ENCODE assay signal across 8 cellular contexts in genomic region chr14:95496111-95496681, GRCh38. TPM values are rescaled to one million over a fixed set of nuclear protein-coding genes. Genes with fewer than 3 reads are reported as not detected.
DNase-seq lines count a peak whose midpoint lies in the region; ATAC-seq and TF ChIP-seq lines count a peak whose summit lies in the region.

No MANE protein-coding gene starts in this region.

- peaks cover 18% of the 10 kb centered on the region for H3K36me3 Mint-ChIP-seq in activated naive CD8-positive, alpha-beta T cell
- H3K36me3 Mint-ChIP-seq in natural killer cell treated with Interleukin-12 subunit alpha and Interleukin-12 subunit beta and Interleukin-15 and Interleukin-18, amount 100 ng/mL, for 72 hours, result peaks cover 15% of the 10 kb centered on the region
- H3K36me3 Mint-ChIP-seq in type B pancreatic cell, result no peaks in the 10 kb centered on the region

- H3K27me3 Mint-ChIP-seq in activated naive CD8-positive, alpha-beta T cell, result no peaks in the 10 kb centered on the region
- no peaks in the 10 kb centered on the region for H3K27me3 Mint-ChIP-seq in natural killer cell treated with Interleukin-12 subunit alpha and Interleukin-12 subunit beta and Interleukin-15 and Interleukin-18, amount 100 ng/mL, for 72 hours
- peaks cover 12% of the 10 kb centered on the region for H3K27me3 Mint-ChIP-seq in type B pancreatic cell

- peaks cover 48% of the 10 kb centered on the region for H3K4me1 Mint-ChIP-seq in activated naive CD8-positive, alpha-beta T cell (ENCODE audit: low read depth)
- H3K4me1 Mint-ChIP-seq in natural killer cell treated with Interleukin-12 subunit alpha and Interleukin-12 subunit beta and Interleukin-15 and Interleukin-18, amount 100 ng/mL, for 72 hours (ENCODE audit: low read depth in 2 of 2), result peaks cover 33 to 41% of the 10 kb centered on the region in 2 donors
- peaks cover 29% of the 10 kb centered on the region for H3K4me1 Mint-ChIP-seq in type B pancreatic cell (ENCODE audit: unreplicated experiment)

- peak; percentile 12 for ATAC-seq in HG02870 (IDR thresholded peaks at IDR 0.05; ENCODE audit: unreplicated experiment)
- peak in 1 of 2 donors; percentile 52 for ATAC-seq in natural killer cell treated with Interleukin-12 subunit alpha and Interleukin-12 subunit beta and Interleukin-15 and Interleukin-18, amount 100 ng/mL, for 72 hours

- no peaks in the 10 kb centered on the region for H3K9me3 Mint-ChIP-seq in activated naive CD8-positive, alpha-beta T cell (ENCODE audit: low read depth)
- H3K9me3 Mint-ChIP-seq in natural killer cell treated with Interleukin-12 subunit alpha and Interleukin-12 subunit beta and Interleukin-15 and Interleukin-18, amount 100 ng/mL, for 72 hours, result peaks cover 3% of the 10 kb centered on the region
- H3K9me3 Mint-ChIP-seq in type B pancreatic cell, result peaks cover 7% of the 10 kb centered on the region

- DNase-seq in GF-D8 (lab: John Stamatoyannopoulos, UW), result peak; percentile 3
- DNase-seq in natural killer cell treated with Interleukin-12 subunit alpha and Interleukin-12 subunit beta and Interleukin-15 and Interleukin-18, amount 100 ng/mL, for 72 hours (ENCODE audit: low spot score), result no peak
- DNase-seq in NCI-H774 (lab: John Stamatoyannopoulos, UW), result no peak
- DNase-seq in kidney tubule cell (ENCODE audit: low spot score), result no peak
- DNase-seq in type B pancreatic cell (ENCODE audit: extremely low spot score, unreplicated experiment), result no peak
- DNase-seq in SKM-1 (lab: John Stamatoyannopoulos, UW; ENCODE audit: unreplicated experiment), result no peak

- no peak for TF ChIP-seq CTCF in type B pancreatic cell (conservative IDR thresholded peaks at IDR 0.05)

- no peak overlapping the region for H3K4me3 Mint-ChIP-seq in activated naive CD8-positive, alpha-beta T cell
- H3K4me3 Mint-ChIP-seq in natural killer cell treated with Interleukin-12 subunit alpha and Interleukin-12 subunit beta and Interleukin-15 and Interleukin-18, amount 100 ng/mL, for 72 hours, result peak overlapping the region; percentile 77
- no peak overlapping the region for H3K4me3 Mint-ChIP-seq in type B pancreatic cell

- peak overlapping the region; percentile 70 for H3K27ac Mint-ChIP-seq in activated naive CD8-positive, alpha-beta T cell
- H3K27ac Mint-ChIP-seq in natural killer cell treated with Interleukin-12 subunit alpha and Interleukin-12 subunit beta and Interleukin-15 and Interleukin-18, amount 100 ng/mL, for 72 hours, result peak overlapping the region; percentile 65 to 90
- no peak overlapping the region for H3K27ac Mint-ChIP-seq in type B pancreatic cell

RNA-seq across cellular contexts. Expression of gene SYNE3, which starts 20.3 kb away (rescaled TPM):
- 10 to 100 TPM; 46.9 to 62.4 TPM for total RNA-seq in natural killer cell treated with Interleukin-12 subunit alpha and Interleukin-12 subunit beta and Interleukin-15 and Interleukin-18, amount 100 ng/mL, for 72 hours
- total RNA-seq in type B pancreatic cell (ENCODE audit: low replicate concordance), result 0.65 and 2.9 TPM in 2 replicates

RNA-seq across cellular contexts. Expression of gene GLRX5, which starts 38.7 kb away (rescaled TPM):
- 10 to 100 TPM; 35.5 to 36.1 TPM for total RNA-seq in natural killer cell treated with Interleukin-12 subunit alpha and Interleukin-12 subunit beta and Interleukin-15 and Interleukin-18, amount 100 ng/mL, for 72 hours
- 48.8 and 59.4 TPM in 2 replicates for total RNA-seq in type B pancreatic cell (ENCODE audit: low replicate concordance)

Comparison
In these comparisons a context has a peak if more than half of its experiments do, and no peak if none do; other contexts are left out.
1. RNA of gene SYNE3, which starts 20.3 kb away (total RNA-seq): 46.9 to 62.4 TPM in natural killer cell treated with Interleukin-12 subunit alpha and Interleukin-12 subunit beta and Interleukin-15 and Interleukin-18, amount 100 ng/mL, for 72 hours; 0.65 to 2.9 TPM in type B pancreatic cell; every median in the first group is over 10 times any median in the second.